8 cellular contexts compared by ENCODE assay signal in the genomic region with DNA sequence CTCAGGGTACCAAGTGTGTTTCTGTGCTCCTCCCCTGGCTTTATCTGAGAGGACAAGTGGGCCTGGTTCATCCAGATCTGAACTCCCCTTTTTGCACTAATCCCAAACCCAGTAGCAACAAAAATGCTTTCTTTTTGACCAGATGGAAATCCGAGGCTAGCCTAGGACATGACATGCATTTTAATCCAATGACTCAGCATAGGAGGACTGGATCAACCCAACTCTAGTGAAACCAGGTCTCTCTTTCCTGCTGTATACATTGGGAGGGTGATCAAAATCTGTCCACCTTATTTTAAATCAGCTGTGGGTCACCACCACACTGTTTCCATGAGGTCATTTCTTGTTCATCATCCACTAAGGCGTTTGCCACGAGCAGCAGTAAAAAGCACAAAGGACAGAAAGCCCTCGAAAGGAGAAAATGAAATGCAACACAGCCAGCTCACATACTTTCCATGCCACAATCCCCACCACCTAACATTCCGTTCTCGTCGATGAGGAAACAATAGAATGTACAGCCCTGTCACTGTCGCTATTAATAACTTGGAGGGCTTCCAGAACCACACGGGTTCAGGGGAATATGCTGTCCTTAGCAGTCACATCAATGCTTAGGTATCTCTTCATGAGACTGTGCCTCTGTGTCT.
DNase-seq lines count a peak whose midpoint lies in the region; ATAC-seq and TF ChIP-seq lines count a peak whose summit lies in the region.

No MANE protein-coding gene starts in this region.

- peaks cover 25% of the 10 kb centered on the region for H3K36me3 Mint-ChIP-seq in HFFc6 (ENCODE audit: low read depth)

- peak overlapping the region; percentile 47 for H3K4me2 ChIP-seq in smooth muscle cell

- peak overlapping the region; percentile 87 for H3K4me3 Mint-ChIP-seq in HFFc6

- no peaks in the 10 kb centered on the region for H3K27me3 ChIP-seq in adipocyte (replicated peaks; ENCODE audit: control insufficient read depth, insufficient read depth, low read length)
- no peaks in the 10 kb centered on the region for H3K27me3 ChIP-seq in smooth muscle cell (ENCODE audit: low read depth)

- H3K4me1 ChIP-seq in adipocyte (ENCODE audit: control insufficient read depth, insufficient read depth, low read length) (peaks cover 30% of the 10 kb centered on the region), smooth muscle cell (ENCODE audit: low read depth) (peaks cover 6% of the 10 kb centered on the region)

- peaks cover 59% of the 10 kb centered on the region for H3K4me1 Mint-ChIP-seq in HFFc6 (ENCODE audit: low read depth)

- H4K20me1 ChIP-seq in smooth muscle cell (ENCODE audit: low read depth): no peaks in the 10 kb centered on the region

- no peaks in the 10 kb centered on the region for H3K36me3 ChIP-seq in adipocyte (ENCODE audit: control insufficient read depth, insufficient read depth, low read length, severe bottlenecking)
- H3K36me3 ChIP-seq in smooth muscle cell (ENCODE audit: low read depth): no peaks in the 10 kb centered on the region

- H3K9me3 ChIP-seq in adipocyte (ENCODE audit: control insufficient read depth, low read length) (peaks cover 17% of the 10 kb centered on the region), smooth muscle cell (replicated peaks; ENCODE audit: low read depth) (no peaks in the 10 kb centered on the region)

- TF ChIP-seq CTCF in HFFc6 (IDR thresholded peaks at IDR 0.05) (no peak), smooth muscle cell (IDR thresholded peaks at IDR 0.05; ENCODE audit: borderline replicate concordance, insufficient read depth, poor library complexity, severe bottlenecking) (no peak)

- ATAC-seq in left cardiac atrium (peak; percentile 55 to 87), GM21360 (IDR thresholded peaks at IDR 0.05; ENCODE audit: unreplicated experiment) (no peak)

- peak overlapping the region; percentile 96 for H3K27ac Mint-ChIP-seq in HFFc6

- DNase-seq in HFFc6: peak; percentile 92
- DNase-seq in adipocyte (ENCODE audit: low read depth): peak; percentile 88
- DNase-seq in left cardiac atrium: peak; percentile 29
- DNase-seq in smooth muscle cell (lab: John Stamatoyannopoulos, UW; ENCODE audit: unreplicated experiment): no peak
- DNase-seq in DMS114 treated with DMSO at 0.1 percent for 48 hours (lab: John Stamatoyannopoulos, UW; ENCODE audit: unreplicated experiment): no peak
- DNase-seq in activated gamma-delta T cell treated with Interleukin-2 at 50 U/mL for 16 hours: no peak
- no peak for DNase-seq in NCI-H128 (lab: John Stamatoyannopoulos, UW; ENCODE audit: unreplicated experiment)

- peaks cover 8% of the 10 kb centered on the region for H3K9me3 Mint-ChIP-seq in HFFc6

- peak overlapping the region; percentile 72 for H3K9ac ChIP-seq in adipocyte (ENCODE audit: low read length)
- H3K9ac ChIP-seq in smooth muscle cell (ENCODE audit: low read depth): peak overlapping the region; percentile 41

- no peaks in the 10 kb centered on the region for H3K79me2 ChIP-seq in smooth muscle cell (ENCODE audit: low read depth)

- intact Hi-C loops in left cardiac atrium (cut with DNase I): loop anchor here in 1 of 2 donors (5.0 kb wide), 1 partner anchor 51 kb away; no protein-coding TSS in a partner anchor

- WGBS in smooth muscle cell (ENCODE audit: low lambda C conversion rate): 15% methylated on average over 9 of the region's 9 CpGs

- H3F3A ChIP-seq in smooth muscle cell (ENCODE audit: low read depth): no peaks in the 10 kb centered on the region

- H2AFZ ChIP-seq in smooth muscle cell (ENCODE audit: low read depth): peak overlapping the region; percentile 52

- H3K4me3 ChIP-seq in adipocyte (ENCODE audit: low read length) (peak overlapping the region; percentile 6), smooth muscle cell (no peak overlapping the region)

- peak overlapping the region; percentile 81 for H3K27ac ChIP-seq in smooth muscle cell (ENCODE audit: low read depth)

- no peaks in the 10 kb centered on the region for H3K27me3 Mint-ChIP-seq in HFFc6 (ENCODE audit: insufficient read depth)

Comparison
In these comparisons a context has a peak if more than half of its experiments do, and no peak if none do; other contexts are left out.
1. DNase-seq: peak in HFFc6 (single experiment), adipocyte (single experiment) and left cardiac atrium (single experiment); none in smooth muscle cell (single experiment), DMS114 treated with DMSO at 0.1 percent for 48 hours (single experiment), activated gamma-delta T cell treated with Interleukin-2 at 50 U/mL for 16 hours (single experiment) and NCI-H128 (single experiment).